8 cellular contexts compared by ENCODE assay signal in genomic region chr2:127024769-127025356, GRCh38.
DNase-seq lines count a peak whose midpoint lies in the region; ATAC-seq and TF ChIP-seq lines count a peak whose summit lies in the region.

No MANE protein-coding gene starts in this region.

- peak overlapping the region in 4 of 7 donors; percentile 11 to 77 (median 48) for H3K27ac Mint-ChIP-seq in CD4-positive, alpha-beta memory T cell
- no peak overlapping the region for H3K27ac Mint-ChIP-seq in GM23338
- H3K27ac Mint-ChIP-seq in natural killer cell = peak overlapping the region in 1 of 2 donors; percentile 33

- H2AFZ ChIP-seq in GM23338 = peak overlapping the region; percentile 90

- H3K4me1 ChIP-seq in CD4-positive, alpha-beta memory T cell (ENCODE audit: insufficient read depth, low read length) = peaks cover 14% of the 10 kb centered on the region
- peaks cover 4% of the 10 kb centered on the region; the same call in 1 of the 2 replicates for H3K4me1 ChIP-seq in GM23338 (ENCODE audit: insufficient read depth)

- H3K27me3 ChIP-seq in CD4-positive, alpha-beta memory T cell (ENCODE audit: insufficient read depth, low read length) = peaks cover 3% of the 10 kb centered on the region
- H3K27me3 ChIP-seq in GM23338 (ENCODE audit: insufficient read depth) = no peaks in the 10 kb centered on the region

- peaks cover under 1 to 14% of the 10 kb centered on the region in 2 donors for H3K27me3 Mint-ChIP-seq in CD4-positive, alpha-beta memory T cell
- H3K27me3 Mint-ChIP-seq in GM23338 (ENCODE audit: insufficient read depth, low read depth, poor library complexity) (peaks cover 2% of the 10 kb centered on the region), natural killer cell (ENCODE audit: low read depth in 2 of 2) (peaks cover 12 to 19% of the 10 kb centered on the region in 2 donors)

- peaks cover 8 to 22% (median 14%) of the 10 kb centered on the region in 4 donors for H3K4me1 Mint-ChIP-seq in CD4-positive, alpha-beta memory T cell
- peaks cover 8% of the 10 kb centered on the region for H3K4me1 Mint-ChIP-seq in GM23338
- peaks cover 13 to 15% of the 10 kb centered on the region in 2 donors for H3K4me1 Mint-ChIP-seq in natural killer cell

- peak overlapping the region; percentile 71 to 99 (median 82) for H3K4me3 Mint-ChIP-seq in CD4-positive, alpha-beta memory T cell
- H3K4me3 Mint-ChIP-seq in GM23338 = peak overlapping the region; percentile 90
- peak overlapping the region; percentile 69 for H3K4me3 Mint-ChIP-seq in natural killer cell

- TF ChIP-seq CTCF in GM23338 (conservative IDR thresholded peaks at IDR 0.05; ENCODE audit: low read depth in 2 of 2) (peak in 1 of 2 experiments; percentile 30; a peak in 2 of 4 replicates), fibroblast of pulmonary artery (IDR thresholded peaks at IDR 0.05; ENCODE audit: low read length, missing control alignments) (peak; percentile 37), natural killer cell (IDR thresholded peaks at IDR 0.05) (no peak)

- no peaks in the 10 kb centered on the region for H3K9me3 ChIP-seq in CD4-positive, alpha-beta memory T cell (ENCODE audit: control insufficient read depth in 1 of 2, low read length in 2 of 2)

- no peak overlapping the region for H3K27ac ChIP-seq in CD4-positive, alpha-beta memory T cell (ENCODE audit: low read depth, low read length)
- H3K27ac ChIP-seq in GM23338 (ENCODE audit: low read depth) = peak overlapping the region; percentile 63

- intact Hi-C loops in CD4-positive, alpha-beta memory T cell (cut with micrococcal nuclease) = loop anchor here (2.0 kb wide), 1 partner anchor 56 kb away; no protein-coding TSS in a partner anchor
- intact Hi-C loops in natural killer cell (cut with micrococcal nuclease) = no loop called here

- CTCF ChIA-PET in CD4-positive, alpha-beta memory T cell (lab: Charles Lee; ENCODE audit: partially characterized antibody) = no interaction called here

- H4K20me1 ChIP-seq in GM23338 (replicated peaks; ENCODE audit: insufficient read depth) = no peaks in the 10 kb centered on the region

- no peaks in the 10 kb centered on the region for H3K79me2 ChIP-seq in GM23338 (replicated peaks; ENCODE audit: insufficient read depth)

- POLR2A ChIA-PET in CD4-positive, alpha-beta memory T cell (lab: Charles Lee; ENCODE audit: partially characterized antibody) = no interaction called here

- no peaks in the 10 kb centered on the region for H3K36me3 Mint-ChIP-seq in CD4-positive, alpha-beta memory T cell
- H3K36me3 Mint-ChIP-seq in GM23338 (ENCODE audit: low read depth) (no peaks in the 10 kb centered on the region), natural killer cell (no peaks in the 10 kb centered on the region)

- ATAC-seq in GM23338 = peak; percentile 91
- peak in 1 of 3 donors; percentile 4 for ATAC-seq in natural killer cell
- ATAC-seq in HG02642 (IDR thresholded peaks at IDR 0.05; ENCODE audit: poor library complexity, unreplicated experiment) = no peak

- peak overlapping the region; percentile 78 for H3K4me2 ChIP-seq in GM23338

- no peak for DNase-seq in CD4-positive, alpha-beta memory T cell
- peak; percentile 91 for DNase-seq in GM23338 (ENCODE audit: low spot score)
- DNase-seq in SHP77 (lab: John Stamatoyannopoulos, UW) = peak; percentile 77 to 78
- peak; percentile 54 for DNase-seq in fibroblast of pulmonary artery (ENCODE audit: low read depth)
- DNase-seq in natural killer cell = no peak
- no peak for DNase-seq in stimulated activated CD4-positive, alpha-beta T cell treated with anti-CD3 and anti-CD28 coated beads, Interleukin-4, amount 100 ng/mL, for 24 hours
- no peak for DNase-seq in NCI-H1694 treated with DMSO at 0.1 percent for 48 hours (lab: John Stamatoyannopoulos, UW)

- H3K36me3 ChIP-seq in CD4-positive, alpha-beta memory T cell (ENCODE audit: insufficient read depth, low read length) = no peaks in the 10 kb centered on the region
- H3K36me3 ChIP-seq in GM23338 (ENCODE audit: insufficient read depth) = no peaks in the 10 kb centered on the region

- peaks cover 0 to 6% (median 3%) of the 10 kb centered on the region in 8 donors for H3K9me3 Mint-ChIP-seq in CD4-positive, alpha-beta memory T cell
- no peaks in the 10 kb centered on the region for H3K9me3 Mint-ChIP-seq in GM23338
- no peaks in the 10 kb centered on the region for H3K9me3 Mint-ChIP-seq in natural killer cell

- 0 out of 2 replicates have a peak, but pooled peaks cover 3% of the 10 kb centered on the region for H3F3A ChIP-seq in GM23338 (replicated peaks; ENCODE audit: low read depth)

- peak overlapping the region in 1 of 2 donors; percentile 64 for H3K4me3 ChIP-seq in CD4-positive, alpha-beta memory T cell (ENCODE audit: low read length in 2 of 2)
- H3K4me3 ChIP-seq in GM23338 (peak overlapping the region; percentile 80), fibroblast of pulmonary artery (replicated peaks; ENCODE audit: low read depth, low read length) (peak overlapping the region; percentile 59)

- H3K9me2 ChIP-seq in GM23338 (ENCODE audit: insufficient read depth) = no peaks in the 10 kb centered on the region

TF ChIP-seq in GM23338, 12 proteins besides CTCF, POLR2A, EP300 and RAD21 (continues in another document):
- TF ChIP-seq CREB1 (CRISPR knock-in tag; IDR thresholded peaks at IDR 0.05; ENCODE audit: low read depth) = no peak
- TF ChIP-seq EZH2 (IDR thresholded peaks at IDR 0.05; ENCODE audit: low read depth, unreplicated experiment) = no peak
- no peak for TF ChIP-seq ZNF114 (CRISPR knock-in tag; IDR thresholded peaks at IDR 0.05)
- no peak for TF ChIP-seq STAT1 (IDR thresholded peaks at IDR 0.05; ENCODE audit: unreplicated experiment)
- no peak for TF ChIP-seq ETS1 (IDR thresholded peaks at IDR 0.05)
- TF ChIP-seq POLR2AphosphoS5 (IDR thresholded peaks at IDR 0.05; ENCODE audit: low read depth) = peak; percentile 34; the same call in 1 of the 2 replicates
- TF ChIP-seq ZNF462 (CRISPR knock-in tag; IDR thresholded peaks at IDR 0.05) = no peak

Comparison
In these comparisons a context has a peak if more than half of its experiments do, and no peak if none do; other contexts are left out.
1. DNase-seq: peak in GM23338 (single experiment), SHP77 (2 of 2) and fibroblast of pulmonary artery (single experiment); none in CD4-positive, alpha-beta memory T cell (0 of 5), natural killer cell (single experiment), stimulated activated CD4-positive, alpha-beta T cell treated with anti-CD3 and anti-CD28 coated beads, Interleukin-4, amount 100 ng/mL, for 24 hours (single experiment) and NCI-H1694 treated with DMSO at 0.1 percent for 48 hours (single experiment).
2. Peak in every context shown above with its lines, with median percentiles within 50 percentile points of each other: H3K4me3 Mint-ChIP-seq.